In genomic region chr2:113700186-113700841, GRCh38 we compare ENCODE assay signal across 8 cellular contexts. TPM values are rescaled to one million over a fixed set of nuclear protein-coding genes. Genes with fewer than 3 reads are reported as not detected.
DNase-seq lines count a peak whose midpoint lies in the region; ATAC-seq and TF ChIP-seq lines count a peak whose summit lies in the region.

No MANE protein-coding gene starts in this region.

- H3K36me3 ChIP-seq in effector memory CD4-positive, alpha-beta T cell (ENCODE audit: control insufficient read depth, insufficient read depth, low read length): no peaks in the 10 kb centered on the region
- H3K36me3 ChIP-seq in mammary epithelial cell (ENCODE audit: insufficient read depth, low read length) (no peaks in the 10 kb centered on the region), stomach (peaks cover 8 to 11% (median 8%) of the 10 kb centered on the region in 4 donors)

- dilution Hi-C loops in mammary epithelial cell (cut with HindIII; ENCODE audit: low sequenced_read_pairs): no loop called here

- TF ChIP-seq EP300 in stomach (IDR thresholded peaks at IDR 0.05): no peak

- H3K79me2 ChIP-seq in mammary epithelial cell (ENCODE audit: insufficient read depth, low read length): no peaks in the 10 kb centered on the region

- no peak overlapping the region for H3K9ac ChIP-seq in mammary epithelial cell (ENCODE audit: insufficient read depth, low read length)

- in situ Hi-C loops in mammary epithelial cell (cut with MboI; ENCODE audit: low sequenced_read_pairs in 2 of 2): no loop called here

- H3K4me2 ChIP-seq in mammary epithelial cell (ENCODE audit: insufficient read depth, low read depth, low read length): no peak overlapping the region

- 91% methylated on average over 17 of the region's 17 CpGs for WGBS in mammary epithelial cell (ENCODE audit: low coverage, missing lambda C conversion rate)
- WGBS in stomach, 5 donors: 50 to 77% (median 67%) methylated on average over 17 of the region's 17 CpGs

- no peak overlapping the region for H2AFZ ChIP-seq in mammary epithelial cell (ENCODE audit: low read depth, low read length)

- POLR2A ChIA-PET in GM10248 (lab: Yijun Ruan, JAX): interaction anchor here (0.6 kb wide), 1 partner anchor 202 kb away, joined by 3 read pairs; no protein-coding TSS in a partner anchor

- intact Hi-C loops in mammary epithelial cell (cut with micrococcal nuclease): no loop called here
- intact Hi-C loops in stomach (cut with DNase I; ENCODE audit: low total_unique reads): no loop called here

- H4K20me1 ChIP-seq in mammary epithelial cell (ENCODE audit: insufficient read depth, low read length): no peaks in the 10 kb centered on the region

- no peak overlapping the region for H3K4me3 ChIP-seq in effector memory CD4-positive, alpha-beta T cell (ENCODE audit: insufficient read depth, low read depth, low read length, poor library complexity, severe bottlenecking)
- H3K4me3 ChIP-seq in mammary epithelial cell (replicated peaks in 1 of 3; ENCODE audit: insufficient read depth in 1 of 3, low read depth in 2 of 3, low read length in 3 of 3) (no peak overlapping the region), stomach (no peak overlapping the region)

- TF ChIP-seq CTCF in GM10248 (IDR thresholded peaks at IDR 0.05; ENCODE audit: control extremely low read depth, extremely low read depth, low read depth, missing control alignments) (peak; percentile 55), mammary epithelial cell (conservative IDR thresholded peaks at IDR 0.05 in 1 of 2, IDR thresholded peaks at IDR 0.05 in 1 of 2; ENCODE audit: extremely low read depth in 1 of 2, insufficient read depth in 1 of 2, low read depth in 1 of 2, low read length in 2 of 2) (no peak), stomach (IDR thresholded peaks at IDR 0.05) (peak in 1 of 7 experiments; percentile 10)

- ATAC-seq in GM21529 (IDR thresholded peaks at IDR 0.05; ENCODE audit: unreplicated experiment): peak; percentile 85

- TF ChIP-seq POLR2A in stomach (IDR thresholded peaks at IDR 0.05): no peak

- H3K27me3 ChIP-seq in effector memory CD4-positive, alpha-beta T cell (replicated peaks; ENCODE audit: control insufficient read depth, insufficient read depth, low read length, poor library complexity, severe bottlenecking): no peaks in the 10 kb centered on the region
- no peaks in the 10 kb centered on the region for H3K27me3 ChIP-seq in mammary epithelial cell (ENCODE audit: insufficient read depth, low read length)
- H3K27me3 ChIP-seq in stomach: no peaks in the 10 kb centered on the region

- H3K9me3 ChIP-seq in effector memory CD4-positive, alpha-beta T cell (ENCODE audit: control insufficient read depth, low read length): no peaks in the 10 kb centered on the region
- H3K9me3 ChIP-seq in mammary epithelial cell (replicated peaks; ENCODE audit: insufficient read depth, low read length) (no peaks in the 10 kb centered on the region), stomach (no peaks in the 10 kb centered on the region)

- no peaks in the 10 kb centered on the region for H3K4me1 ChIP-seq in effector memory CD4-positive, alpha-beta T cell (ENCODE audit: control insufficient read depth, insufficient read depth, low read length, poor library complexity, severe bottlenecking)
- H3K4me1 ChIP-seq in mammary epithelial cell (ENCODE audit: insufficient read depth, low read length): peaks cover 3% of the 10 kb centered on the region
- H3K4me1 ChIP-seq in stomach: no peaks in the 10 kb centered on the region

- DNase-seq in GM10248 (ENCODE audit: extremely low spot score) (peak; percentile 84), HUDEP-2 (lab: John Stamatoyannopoulos, UW; ENCODE audit: unreplicated experiment in 76 of 76) (peak in 66 of 76 experiments; percentile 4 to 70 (median 36)), T-helper 9 cell (peak; percentile 6), mammary epithelial cell (no peak), stomach (no peak)
- DNase-seq in effector memory CD4-positive, alpha-beta T cell: peak; percentile 11 to 25 (median 11)
- peak; percentile 16 to 43 for DNase-seq in stimulated activated CD4-positive, alpha-beta T cell treated with anti-CD3 and anti-CD28 coated beads, Interleukin-4, amount 100 ng/mL, for 48 hours (ENCODE audit: low read depth in 2 of 2)

- H3K27ac ChIP-seq in effector memory CD4-positive, alpha-beta T cell (ENCODE audit: insufficient read depth, low read length, poor library complexity, severe bottlenecking): no peak overlapping the region
- H3K27ac ChIP-seq in mammary epithelial cell (ENCODE audit: insufficient read depth, low read depth, low read length): no peak overlapping the region
- no peak overlapping the region for H3K27ac ChIP-seq in stomach

- BruUV-seq in mammary epithelial cell (replicated peaks; lab: Mats Ljungman, UMichigan): no TSS peak

- CTCF ChIA-PET in GM10248 (lab: Yijun Ruan, JAX): interaction anchor here (0.7 to 4.4 kb wide), 24 partner anchors 8 to 851 kb away, joined by 3 to 25 read pairs (median 4); partner anchors contain the start of gene SLC35F5
- CTCF ChIA-PET in mammary epithelial cell (lab: Charles Lee; ENCODE audit: low non-redundant PET): no interaction called here

RNA-seq across cellular contexts. Expression of gene SLC35F5, which starts 56.1 kb away (rescaled TPM):
- total RNA-seq in mammary epithelial cell (100 to 1,000 TPM in 1 of 2 donors, 10 to 100 TPM in 1; 66.7 to 148 TPM), stomach (100 to 1,000 TPM in 3 of 5 donors, 10 to 100 TPM in 2; 91.7 to 399 (median 108) TPM)
- polyA plus RNA-seq in mammary epithelial cell (33.5 TPM), stomach (10 to 100 TPM in 2 of 3 donors, 1 to 10 TPM in 1; 8.7 to 15.1 (median 12.5) TPM)
- 74.5 TPM for polyA minus RNA-seq in mammary epithelial cell

Comparison
In these comparisons a context has a peak if more than half of its experiments do, and no peak if none do; other contexts are left out.
1. DNase-seq: peak in GM10248 (single experiment), HUDEP-2 (66 of 76), T-helper 9 cell (single experiment), effector memory CD4-positive, alpha-beta T cell (3 of 3) and stimulated activated CD4-positive, alpha-beta T cell treated with anti-CD3 and anti-CD28 coated beads, Interleukin-4, amount 100 ng/mL, for 48 hours (2 of 2); none in mammary epithelial cell (single experiment) and stomach (single experiment).